Comparison of ENCODE assay signal across 8 cellular contexts in the genomic region with DNA sequence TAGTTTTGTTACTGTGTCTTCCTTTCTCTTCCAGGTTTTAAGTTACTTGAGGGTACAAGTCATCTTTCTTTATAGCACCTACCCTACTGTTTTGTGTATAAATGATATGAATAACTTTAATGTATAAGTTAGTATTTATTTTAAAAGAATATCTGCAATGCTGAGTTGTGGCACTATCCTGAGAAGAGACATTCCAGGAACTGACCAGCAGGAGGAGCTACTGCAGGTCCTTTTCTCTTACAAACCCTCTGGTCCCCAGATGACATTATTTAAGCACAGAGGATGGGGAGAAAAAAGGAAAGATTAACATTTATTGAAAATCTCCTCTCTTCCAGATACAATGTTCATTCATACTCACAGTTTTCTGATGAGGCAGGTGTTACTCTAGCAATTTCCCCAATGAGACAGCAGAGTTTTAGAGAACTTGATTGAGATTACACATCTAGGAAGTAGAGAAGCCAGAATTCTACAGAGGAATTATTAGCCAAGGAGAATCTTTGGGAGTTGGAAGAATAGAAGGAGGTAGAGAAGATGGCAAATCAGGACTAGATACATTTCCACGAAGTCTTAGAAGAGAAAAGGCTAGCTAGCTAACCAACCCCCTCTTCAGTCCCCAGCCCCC.
DNase-seq lines count a peak whose midpoint lies in the region; TF ChIP-seq lines count a peak whose summit lies in the region.

No MANE protein-coding gene starts in this region.

- H3K23me2 ChIP-seq in H9 (ENCODE audit: insufficient read length, low read depth, low read length, poor library complexity, severe bottlenecking) = no peaks in the 10 kb centered on the region

- H3K79me2 ChIP-seq in H9 (ENCODE audit: insufficient read depth, low read length) = no peaks in the 10 kb centered on the region

- no peak overlapping the region for H3K23ac ChIP-seq in H9 (ENCODE audit: insufficient read length, low read depth, low read length)

- no peaks in the 10 kb centered on the region for H3K36me3 Mint-ChIP-seq in H9 (ENCODE audit: insufficient read depth in 1 of 3, low read depth in 3 of 3)

- no peak overlapping the region for H2BK5ac ChIP-seq in H9 (ENCODE audit: insufficient read length, low read length)

- H2BK15ac ChIP-seq in H9 (ENCODE audit: low read depth, low read length) = no peak overlapping the region

- H3K9me3 ChIP-seq in H9 (ENCODE audit: control insufficient read depth, low read depth, low read length) = no peaks in the 10 kb centered on the region

- H3K4me3 ChIP-seq in fibroblast of villous mesenchyme (ENCODE audit: low read depth, low read length) = no peak overlapping the region

- no peak overlapping the region for H3K14ac ChIP-seq in H9 (ENCODE audit: insufficient read depth, low read length)

- no peaks in the 10 kb centered on the region for H3K27me3 ChIP-seq in H9 (ENCODE audit: insufficient read depth, low read length)

- no peak overlapping the region for H2AFZ ChIP-seq in H9 (ENCODE audit: low read length)

- no peak overlapping the region for H3K27ac Mint-ChIP-seq in H9

- no peak overlapping the region for H3K27ac ChIP-seq in H9 (ENCODE audit: insufficient read length, low read depth, low read length)

- no peak overlapping the region for H2BK120ac ChIP-seq in H9 (ENCODE audit: low read depth, low read length, poor library complexity, severe bottlenecking)

- no peaks in the 10 kb centered on the region for H4K20me1 ChIP-seq in H9 (ENCODE audit: control insufficient read depth, insufficient read depth, insufficient read length)

- H4K91ac ChIP-seq in H9 (ENCODE audit: insufficient read length, low read depth, low read length) = no peak overlapping the region

- H3K27me3 Mint-ChIP-seq in H9 (ENCODE audit: low read depth) = no peaks in the 10 kb centered on the region

- no peak overlapping the region for H3K56ac ChIP-seq in H9 (ENCODE audit: insufficient read length, low read depth, low read length)

- H3K4me1 ChIP-seq in H9 (ENCODE audit: insufficient read depth, low read length) = no peaks in the 10 kb centered on the region

- H3T11ph ChIP-seq in H9 (ENCODE audit: low read length) = no peak overlapping the region

- H3K4me2 ChIP-seq in H9 (ENCODE audit: insufficient read depth, insufficient read length, low read length) = no peak overlapping the region

- no peaks in the 10 kb centered on the region; a peak in 2 of 5 replicates for H3K9me3 Mint-ChIP-seq in H9

- TF ChIP-seq CTCF in H9 (conservative IDR thresholded peaks at IDR 0.05) = peak; percentile 82
- TF ChIP-seq CTCF in fibroblast of villous mesenchyme (IDR thresholded peaks at IDR 0.05; ENCODE audit: insufficient read depth, low read depth, low read length) = peak; percentile 31

- H3K4me3 Mint-ChIP-seq in H9 = no peak overlapping the region

- no peak overlapping the region for H2BK20ac ChIP-seq in H9 (ENCODE audit: low read depth, low read length, poor library complexity, severe bottlenecking)

- H3K18ac ChIP-seq in H9 (ENCODE audit: insufficient read length, low read depth, low read length) = no peak overlapping the region

- WGBS in H9 (ENCODE audit: extremely low coverage, insufficient read length, low lambda C conversion rate) = no CpG with 5 or more reads among the region's 1 CpG

- DNase-seq in NCI-H446 (lab: John Stamatoyannopoulos, UW) (peak; percentile 19 to 43), NCI-H446 treated with DMSO at 0.1 percent for 48 hours (lab: John Stamatoyannopoulos, UW) (no peak), H9 (peak; percentile 31), NCI-H82 (lab: John Stamatoyannopoulos, UW) (peak; percentile 50), fibroblast of villous mesenchyme (ENCODE audit: low read depth) (no peak), stromal cell of bone marrow (ENCODE audit: low read depth) (peak; percentile 2), epidermal melanocyte (ENCODE audit: insufficient read length, low spot score) (no peak)
- no peak for DNase-seq in activated CD8-positive, alpha-beta memory T cell treated with anti-CD3 and anti-CD28 coated beads, Interleukin-2, amount 50 U/mL, for 4 hours

- no peaks in the 10 kb centered on the region for H3K79me1 ChIP-seq in H9 (ENCODE audit: insufficient read depth, low read depth, low read length, poor library complexity, severe bottlenecking)

- H3K4me1 Mint-ChIP-seq in H9 = no peaks in the 10 kb centered on the region

- no peak overlapping the region for H2BK12ac ChIP-seq in H9 (ENCODE audit: insufficient read length, low read depth, low read length)

- no peak overlapping the region for H2AK5ac ChIP-seq in H9 (ENCODE audit: insufficient read length, low read length)

- no peak overlapping the region for H3K9ac ChIP-seq in H9 (ENCODE audit: extremely low read depth, insufficient read length, low read length)

- no peak overlapping the region for H4K5ac ChIP-seq in H9 (ENCODE audit: insufficient read length, low read depth, low read length)

- no peak overlapping the region for H3K4ac ChIP-seq in H9 (ENCODE audit: low read depth, low read length)

- H4K8ac ChIP-seq in H9 (replicated peaks; ENCODE audit: insufficient read length, low read depth, low read length) = no peak overlapping the region

Comparison
In these comparisons a context has a peak if more than half of its experiments do, and no peak if none do; other contexts are left out.
1. DNase-seq: peak in NCI-H446 (2 of 2), H9 (single experiment), NCI-H82 (single experiment) and stromal cell of bone marrow (single experiment); none in NCI-H446 treated with DMSO at 0.1 percent for 48 hours (single experiment), fibroblast of villous mesenchyme (single experiment), activated CD8-positive, alpha-beta memory T cell treated with anti-CD3 and anti-CD28 coated beads, Interleukin-2, amount 50 U/mL, for 4 hours (single experiment) and epidermal melanocyte (single experiment).